In the genomic region with DNA sequence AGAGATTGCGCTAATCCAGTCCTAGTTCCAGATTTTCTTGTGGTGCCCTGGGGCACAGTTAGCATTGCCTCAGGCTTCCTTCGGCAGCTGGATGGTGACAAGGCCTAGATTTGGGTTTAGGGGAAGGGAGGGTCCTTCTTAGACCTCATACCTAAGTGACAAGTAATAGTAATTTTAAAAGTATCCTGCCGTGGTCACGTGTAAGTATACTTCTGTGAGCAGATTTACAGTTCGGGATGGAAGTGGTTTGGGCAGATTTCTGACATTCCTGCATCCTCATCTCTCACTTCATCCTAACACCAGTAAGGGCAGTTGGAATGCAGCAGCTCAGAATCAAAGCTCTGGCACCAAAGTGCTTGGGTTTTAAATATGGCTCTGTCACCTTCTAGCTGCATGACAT, we compare ENCODE assay signal across 20 cellular contexts.
"Had no signal": no experiment of that assay in that cellular context is flagged by ENCODE, and none has a peak within 500 bp of the region (broad histone marks: within the 10 kb centered on the region; RNA-seq: fewer than 3 reads in every experiment).

No MANE protein-coding gene starts in this region.

- H3K4me1 Mint-ChIP-seq: stimulated activated effector memory CD8-positive, alpha-beta T cell treated with anti-CD3 and anti-CD28 coated beads, Interleukin-12 subunit alpha, Interleukin-12 subunit beta, amount 100 ng/mL, for 72 hours had no signal

- H3K9ac ChIP-seq: parathyroid adenoma had no signal

- H3K4me3 Mint-ChIP-seq: activated CD4-positive, alpha-beta T cell treated with anti-CD3 and anti-CD28 coated beads, Interleukin-2, amount 10 ng/mL, durations not matched to agents 24 days and 14 days; activated CD8-positive, alpha-beta T cell treated with anti-CD3 and anti-CD28 coated beads, Interleukin-2, amount 10 ng/mL, durations not matched to agents 7 days and 5 days; activated T-cell treated with anti-CD3 and anti-CD28 coated beads, Interleukin-2, amount 50 U/mL, for 72 hours; immature natural killer cell; stimulated activated effector memory CD8-positive, alpha-beta T cell treated with anti-CD3 and anti-CD28 coated beads, Interleukin-12 subunit alpha, Interleukin-12 subunit beta, amount 100 ng/mL, for 72 hours; T-helper 1 cell treated with Interleukin-12 subunit alpha and Interleukin-12 subunit beta and Interleukin-4 antibody, amounts not matched to agents 30 μg/mL and 1 μg/mL, for 36 hours had no signal

- H3K36me3 ChIP-seq: colonic mucosa, esophagus squamous epithelium, lower lobe of right lung, thoracic aorta, uterus had no signal

- H3K4me1 ChIP-seq: body of pancreas, colonic mucosa, esophagus squamous epithelium, lower lobe of right lung, parathyroid adenoma, uterus had no signal

- H3K36me3 Mint-ChIP-seq: stimulated activated effector memory CD8-positive, alpha-beta T cell treated with anti-CD3 and anti-CD28 coated beads, Interleukin-12 subunit alpha, Interleukin-12 subunit beta, amount 100 ng/mL, for 72 hours had no signal

- ATAC-seq: activated CD8-positive, alpha-beta T cell treated with anti-CD3 and anti-CD28 coated beads, Interleukin-2, amount 10 ng/mL, durations not matched to agents 7 days and 5 days; activated T-cell treated with anti-CD3 and anti-CD28 coated beads, Interleukin-2, amount 50 U/mL, for 72 hours; body of pancreas; stimulated activated effector memory CD8-positive, alpha-beta T cell treated with anti-CD3 and anti-CD28 coated beads, Interleukin-12 subunit alpha, Interleukin-12 subunit beta, amount 100 ng/mL, for 72 hours had no signal

- H3K27me3 Mint-ChIP-seq: activated CD4-positive, alpha-beta T cell treated with anti-CD3 and anti-CD28 coated beads, Interleukin-2, amount 10 ng/mL, durations not matched to agents 24 days and 14 days; naive B cell had no signal

- DNase-seq: activated CD4-positive, alpha-beta T cell treated with anti-CD3 and anti-CD28 coated beads, Interleukin-2, amount 10 ng/mL, durations not matched to agents 24 days and 14 days; activated CD4-positive, CD25-positive, alpha-beta regulatory T cell; activated CD8-positive, alpha-beta memory T cell treated with anti-CD3 and anti-CD28 coated beads, Interleukin-2, amount 50 U/mL, for 4 hours; activated CD8-positive, alpha-beta T cell treated with anti-CD3 and anti-CD28 coated beads, Interleukin-2, amount 10 ng/mL, durations not matched to agents 7 days and 5 days; activated gamma-delta T cell; activated T-cell treated with anti-CD3 and anti-CD28 coated beads, Interleukin-2, amount 50 U/mL, for 72 hours; caudate nucleus; colonic mucosa; esophagus squamous epithelium; glutamatergic neuron; immature natural killer cell; lower lobe of right lung; naive B cell; uterus had no signal

- H3K9me3 Mint-ChIP-seq: immature natural killer cell; stimulated activated effector memory CD8-positive, alpha-beta T cell treated with anti-CD3 and anti-CD28 coated beads, Interleukin-12 subunit alpha, Interleukin-12 subunit beta, amount 100 ng/mL, for 72 hours had no signal

- H3K4me3 ChIP-seq: body of pancreas, colonic mucosa, esophagus squamous epithelium, lower lobe of right lung, thoracic aorta, uterus had no signal

- H3K79me2 ChIP-seq: parathyroid adenoma had no signal

- H3K27ac ChIP-seq: body of pancreas, colonic mucosa, esophagus squamous epithelium, lower lobe of right lung, parathyroid adenoma, thoracic aorta, uterus had no signal

- H3K9me3 ChIP-seq: body of pancreas, colonic mucosa, esophagus squamous epithelium, lower lobe of right lung, thoracic aorta, uterus had no signal

- H3K27me3 ChIP-seq: body of pancreas, colonic mucosa, esophagus squamous epithelium, uterus had no signal

- H3K27ac Mint-ChIP-seq: activated CD4-positive, alpha-beta T cell treated with anti-CD3 and anti-CD28 coated beads, Interleukin-2, amount 10 ng/mL, durations not matched to agents 24 days and 14 days; activated naive CD4-positive, alpha-beta T cell treated with anti-CD3 and anti-CD28 coated beads, Interleukin-2, amount 50 U/mL, for 72 hours; activated T-cell treated with anti-CD3 and anti-CD28 coated beads, Interleukin-2, amount 50 U/mL, for 72 hours; immature natural killer cell; naive B cell; stimulated activated effector memory CD8-positive, alpha-beta T cell treated with anti-CD3 and anti-CD28 coated beads, Interleukin-12 subunit alpha, Interleukin-12 subunit beta, amount 100 ng/mL, for 72 hours; T-helper 1 cell treated with Interleukin-12 subunit alpha and Interleukin-12 subunit beta and Interleukin-4 antibody, amounts not matched to agents 30 μg/mL and 1 μg/mL, for 36 hours had no signal
